Comparison of ENCODE assay signal across 13 cellular contexts in genomic region chr4:153421980-153422379, GRCh38. TPM values are rescaled to one million over a fixed set of nuclear protein-coding genes. Genes with fewer than 3 reads are reported as not detected.
DNase-seq lines count a peak whose midpoint lies in the region; ATAC-seq lines count a peak whose summit lies in the region.
"Had no signal": no experiment of that assay in that cellular context is flagged by ENCODE, and none has a peak within 500 bp of the region (broad histone marks: within the 10 kb centered on the region; RNA-seq: fewer than 3 reads in every experiment).

No MANE protein-coding gene starts in this region.

- H3K4me2 ChIP-seq in GM23248 (ENCODE audit: unreplicated experiment), result no peak overlapping the region

- peak; percentile 2 for DNase-seq in DMS 273 (lab: John Stamatoyannopoulos, UW; ENCODE audit: unreplicated experiment)
- no peak for DNase-seq in DMS 273 treated with DMSO at 0.1 percent for 48 hours (lab: John Stamatoyannopoulos, UW)
- DNase-seq in activated CD8-positive, alpha-beta T cell treated with anti-CD3 and anti-CD28 coated beads, Interleukin-2, amount 10 ng/mL, durations not matched to agents 7 days and 5 days, result peak; percentile 41
- DNase-seq in NCI-H2081 (lab: John Stamatoyannopoulos, UW), result no peak
- no peak for DNase-seq in left cardiac atrium
- no peak for DNase-seq in GM23248
- DNase-seq: Right ventricle myocardium superior; stimulated activated CD4-positive, alpha-beta T cell treated with anti-CD3 and anti-CD28 coated beads, Interleukin-2, amount 100 ng/mL, for 48 hours had no signal

- in situ Hi-C loops in GM23248 (cut with MboI), result no loop called here

- H3K27me3 Mint-ChIP-seq in activated CD8-positive, alpha-beta T cell treated with anti-CD3 and anti-CD28 coated beads, Interleukin-2, amount 10 ng/mL, durations not matched to agents 7 days and 5 days (ENCODE audit: low read depth), result no peaks in the 10 kb centered on the region
- H3K27me3 Mint-ChIP-seq: central memory CD8-positive, alpha-beta T cell had no signal

- WGBS in GM23248 (ENCODE audit: low coverage in 1 of 2, low lambda C conversion rate in 2 of 2, missing lambda C conversion rate in 2 of 2), 2 experiments, result 90 to 93% methylated on average over 3 of the region's 3 CpGs

- POLR2A ChIA-PET in activated CD8-positive, alpha-beta T cell treated with anti-CD3 and anti-CD28 coated beads, Interleukin-2, amount 10 ng/mL, durations not matched to agents 7 days and 5 days (lab: Charles Lee), result interaction anchor here (0.6 to 0.8 kb wide), 2 partner anchors 45 to 75 kb away, joined by 3 read pairs; partner anchors contain the start of gene TMEM131L

- no peak overlapping the region for H2AFZ ChIP-seq in GM23248

- no peaks in the 10 kb centered on the region for H3K9me2 ChIP-seq in GM23248 (ENCODE audit: insufficient read depth)

- peaks cover 18% of the 10 kb centered on the region for H3K36me3 Mint-ChIP-seq in activated CD8-positive, alpha-beta T cell treated with anti-CD3 and anti-CD28 coated beads, Interleukin-2, amount 10 ng/mL, durations not matched to agents 7 days and 5 days (ENCODE audit: low read depth)

- peak overlapping the region; percentile 63 for H3K27ac Mint-ChIP-seq in activated CD8-positive, alpha-beta T cell treated with anti-CD3 and anti-CD28 coated beads, Interleukin-2, amount 10 ng/mL, durations not matched to agents 7 days and 5 days

- no peak overlapping the region for H3K9ac ChIP-seq in GM23248

- no peak overlapping the region for H3K4me3 ChIP-seq in GM23248

- intact Hi-C loops in left cardiac atrium (cut with DNase I), result no loop called here

- H3K4me3 Mint-ChIP-seq in activated CD8-positive, alpha-beta T cell treated with anti-CD3 and anti-CD28 coated beads, Interleukin-2, amount 10 ng/mL, durations not matched to agents 7 days and 5 days, result no peak overlapping the region
- H3K4me3 Mint-ChIP-seq: central memory CD8-positive, alpha-beta T cell had no signal

- H3K9me3 Mint-ChIP-seq in activated CD8-positive, alpha-beta T cell treated with anti-CD3 and anti-CD28 coated beads, Interleukin-2, amount 10 ng/mL, durations not matched to agents 7 days and 5 days (ENCODE audit: insufficient read depth), result peaks cover 2% of the 10 kb centered on the region
- H3K9me3 Mint-ChIP-seq: central memory CD8-positive, alpha-beta T cell had no signal

- no peak overlapping the region for H3K27ac ChIP-seq in GM23248
- H3K27ac ChIP-seq: 22Rv1, VCaP had no signal

- H3K4me1 Mint-ChIP-seq in activated CD8-positive, alpha-beta T cell treated with anti-CD3 and anti-CD28 coated beads, Interleukin-2, amount 10 ng/mL, durations not matched to agents 7 days and 5 days (ENCODE audit: low read depth), result peaks cover 63% of the 10 kb centered on the region
- H3K4me1 Mint-ChIP-seq: central memory CD8-positive, alpha-beta T cell had no signal

- H3K4me1 ChIP-seq in GM23248 (ENCODE audit: insufficient read depth), result 0 out of 2 replicates have a peak, but pooled peaks cover 10% of the 10 kb centered on the region

- CTCF ChIA-PET in activated CD8-positive, alpha-beta T cell treated with anti-CD3 and anti-CD28 coated beads, Interleukin-2, amount 10 ng/mL, durations not matched to agents 7 days and 5 days (lab: Charles Lee), result interaction anchor here (0.7 to 5.0 kb wide), 6 partner anchors 8 to 152 kb away, joined by 3 to 24 read pairs (median 4); no protein-coding TSS in a partner anchor

- peak; percentile 61 for ATAC-seq in GM21367 (IDR thresholded peaks at IDR 0.05; ENCODE audit: unreplicated experiment)
- ATAC-seq in HG03060 (IDR thresholded peaks at IDR 0.05; ENCODE audit: low read depth, unreplicated experiment), result peak; percentile 54
- peak; percentile 59 for ATAC-seq in activated CD8-positive, alpha-beta T cell treated with anti-CD3 and anti-CD28 coated beads, Interleukin-2, amount 10 ng/mL, durations not matched to agents 7 days and 5 days
- ATAC-seq in left cardiac atrium, result no peak

- no peaks in the 10 kb centered on the region for H3K79me2 ChIP-seq in GM23248 (ENCODE audit: insufficient read depth)

- no peaks in the 10 kb centered on the region for H3K36me3 ChIP-seq in GM23248 (ENCODE audit: low read depth)

- H4K20me1 ChIP-seq in GM23248 (ENCODE audit: insufficient read depth), result no peaks in the 10 kb centered on the region

- peaks cover 5% of the 10 kb centered on the region; the same call in 1 of the 2 replicates for H3F3A ChIP-seq in GM23248 (ENCODE audit: insufficient read depth)

- H3K27me3 ChIP-seq in GM23248 (replicated peaks; ENCODE audit: insufficient read depth), result no peaks in the 10 kb centered on the region

- H3K9me3 ChIP-seq in GM23248 (ENCODE audit: low read depth), result no peaks in the 10 kb centered on the region

RNA-seq across cellular contexts. Expression of gene TMEM131L, which starts 44.2 kb away (rescaled TPM):
- 10 to 100 TPM; 54.9 to 58.4 TPM for total RNA-seq in activated CD8-positive, alpha-beta T cell treated with anti-CD3 and anti-CD28 coated beads, Interleukin-2, amount 10 ng/mL, durations not matched to agents 7 days and 5 days
- total RNA-seq in left cardiac atrium, result 10 to 100 TPM in 1 of 2 donors, 1 to 10 TPM in 1; 8.1 to 13.1 TPM
- 5.7 and 11.1 TPM in 2 replicates for total RNA-seq in GM23248 (2014; rRNA removed; shearing (Covaris generic))
- 8.7 and 10.2 TPM in 2 replicates for polyA plus RNA-seq in GM23248 (2016; fragmentation: Nextera tagmentation; extraction: Ambion mirVana)

Comparison
In these comparisons a context has a peak if more than half of its experiments do, and no peak if none do; other contexts are left out.
1. DNase-seq: peak in DMS 273 (single experiment) and activated CD8-positive, alpha-beta T cell treated with anti-CD3 and anti-CD28 coated beads, Interleukin-2, amount 10 ng/mL, durations not matched to agents 7 days and 5 days (single experiment); none in DMS 273 treated with DMSO at 0.1 percent for 48 hours (single experiment), NCI-H2081 (0 of 2), left cardiac atrium (single experiment) and GM23248 (single experiment).
2. ATAC-seq: peak in GM21367 (single experiment), HG03060 (single experiment) and activated CD8-positive, alpha-beta T cell treated with anti-CD3 and anti-CD28 coated beads, Interleukin-2, amount 10 ng/mL, durations not matched to agents 7 days and 5 days (single experiment); none in left cardiac atrium (0 of 2).